Comparison of ENCODE assay signal across 34 cellular contexts in genomic region chr1:203711251-203712007, GRCh38. TPM values are rescaled to one million over a fixed set of nuclear protein-coding genes. Genes with fewer than 3 reads are reported as not detected.
DNase-seq lines count a peak whose midpoint lies in the region; ATAC-seq, FAIRE-seq and TF ChIP-seq lines count a peak whose summit lies in the region.
"Had no signal": no experiment of that assay in that cellular context is flagged by ENCODE, and none has a peak within 500 bp of the region (broad histone marks: within the 10 kb centered on the region; RNA-seq: fewer than 3 reads in every experiment).

No MANE protein-coding gene starts in this region.

- no peaks in the 10 kb centered on the region for H3K4me1 ChIP-seq in astrocyte (ENCODE audit: insufficient read depth, low read length)
- H3K4me1 ChIP-seq: esophagus muscularis mucosa had no signal

- peaks cover 6% of the 10 kb centered on the region for H3K4me1 Mint-ChIP-seq in activated CD4-positive, alpha-beta T cell treated with anti-CD3 and anti-CD28 coated beads for 36 hours
- H3K4me1 Mint-ChIP-seq in astrocyte (ENCODE audit: low read depth, unreplicated experiment) (no peaks in the 10 kb centered on the region), natural killer cell (no peaks in the 10 kb centered on the region)
- H3K4me1 Mint-ChIP-seq: activated naive CD4-positive, alpha-beta T cell treated with anti-CD3 and anti-CD28 coated beads, Interleukin-2, amount 10 ng/mL, durations not matched to agents 7 days and 5 days had no signal

- peak; percentile 18 for DNase-seq in activated CD4-positive, alpha-beta T cell treated with anti-CD3 and anti-CD28 coated beads for 36 hours
- no peak for DNase-seq in activated CD4-positive, alpha-beta T cell treated with anti-CD3 and anti-CD28 coated beads, Interleukin-2, amount 50 U/mL, for 1 hour
- DNase-seq in astrocyte (ENCODE audit: low read depth) (no peak), natural killer cell (no peak), putamen (ENCODE audit: low spot score) (no peak)
- DNase-seq in activated naive CD4-positive, alpha-beta T cell treated with Interleukin-2 at 50 U/mL for 16 hours = no peak
- DNase-seq: activated naive CD4-positive, alpha-beta T cell treated with anti-CD3 and anti-CD28 coated beads, Interleukin-2, amount 10 ng/mL, durations not matched to agents 7 days and 5 days; anterior cingulate cortex; caudate nucleus; CD4-positive, alpha-beta T cell; cortex of kidney; DMS153; foreskin keratinocyte; H7; left colon; NCI-H1105; NCI-H1930; NCI-H524 treated with DMSO at 0.1 percent for 48 hours; NK-92 treated with Interleukin-12 subunit alpha and Interleukin-12 subunit beta, amount 100 ng/mL, for 24 hours; PC-9; SHP77; T-helper 9 cell; trophoblast cell had no signal

- H3K9me3 ChIP-seq in astrocyte (ENCODE audit: insufficient read depth, low read depth, low read length) = no peaks in the 10 kb centered on the region
- H3K9me3 ChIP-seq: esophagus muscularis mucosa had no signal

- CTCF ChIA-PET in activated CD4-positive, alpha-beta T cell treated with anti-CD3 and anti-CD28 coated beads for 36 hours (lab: Charles Lee) = interaction anchor here (0.6 to 3.9 kb wide), 6 partner anchors 7 to 1593 kb away, joined by 3 to 20 read pairs (median 4); no protein-coding TSS in a partner anchor

- no peak for FAIRE-seq in astrocyte (lab: Jason Lieb, UNC)

- H3K27ac Mint-ChIP-seq in activated CD4-positive, alpha-beta T cell treated with anti-CD3 and anti-CD28 coated beads for 36 hours = no peak overlapping the region
- H3K27ac Mint-ChIP-seq in astrocyte (ENCODE audit: unreplicated experiment) (no peak overlapping the region), natural killer cell (peak overlapping the region; percentile 27 to 38)
- H3K27ac Mint-ChIP-seq: activated naive CD4-positive, alpha-beta T cell treated with anti-CD3 and anti-CD28 coated beads, Interleukin-2, amount 10 ng/mL, durations not matched to agents 7 days and 5 days; CD4-positive, alpha-beta T cell; memory B cell; progenitor cell of endocrine pancreas had no signal

- peaks cover 3% of the 10 kb centered on the region for H4K20me1 ChIP-seq in astrocyte (ENCODE audit: insufficient read depth, low read length)

- no peaks in the 10 kb centered on the region for H3K9me3 Mint-ChIP-seq in activated CD4-positive, alpha-beta T cell treated with anti-CD3 and anti-CD28 coated beads for 36 hours (ENCODE audit: low read depth)
- H3K9me3 Mint-ChIP-seq in astrocyte (ENCODE audit: unreplicated experiment) (no peaks in the 10 kb centered on the region), natural killer cell (no peaks in the 10 kb centered on the region)
- H3K9me3 Mint-ChIP-seq: activated naive CD4-positive, alpha-beta T cell treated with anti-CD3 and anti-CD28 coated beads, Interleukin-2, amount 10 ng/mL, durations not matched to agents 7 days and 5 days; CD4-positive, alpha-beta T cell; memory B cell had no signal

- POLR2A ChIA-PET in activated CD4-positive, alpha-beta T cell treated with anti-CD3 and anti-CD28 coated beads for 36 hours (lab: Charles Lee) = no interaction called here

- H3K36me3 Mint-ChIP-seq in activated CD4-positive, alpha-beta T cell treated with anti-CD3 and anti-CD28 coated beads for 36 hours (ENCODE audit: low read depth) = peaks cover 29% of the 10 kb centered on the region
- H3K36me3 Mint-ChIP-seq in astrocyte (ENCODE audit: low read depth, unreplicated experiment) = peaks cover 46% of the 10 kb centered on the region
- peaks cover 8% of the 10 kb centered on the region for H3K36me3 Mint-ChIP-seq in natural killer cell

- no peak overlapping the region for H3K4me3 ChIP-seq in astrocyte (ENCODE audit: insufficient read depth, low read depth, low read length)
- H3K4me3 ChIP-seq: esophagus muscularis mucosa, hepatocyte, PC-9 had no signal

- peak; percentile 5 for TF ChIP-seq CTCF in GM12873 (IDR thresholded peaks at IDR 0.05; ENCODE audit: insufficient read depth, low read depth, low read length, missing control alignments)
- TF ChIP-seq CTCF in astrocyte (IDR thresholded peaks at IDR 0.05; ENCODE audit: insufficient read depth, low read depth, low read length) = no peak
- TF ChIP-seq CTCF in natural killer cell (IDR thresholded peaks at IDR 0.05) = no peak

- H3K27ac ChIP-seq in astrocyte (ENCODE audit: low read depth, low read length) = no peak overlapping the region
- H3K27ac ChIP-seq: foreskin keratinocyte, hepatocyte, PC-9, VCaP had no signal

- H3K79me2 ChIP-seq in astrocyte (ENCODE audit: insufficient read depth, low read length) = no peaks in the 10 kb centered on the region
- H3K79me2 ChIP-seq: hepatocyte had no signal

- intact Hi-C loops in activated CD4-positive, alpha-beta T cell treated with anti-CD3 and anti-CD28 coated beads for 36 hours (cut with DNase I, micrococcal nuclease) = no loop called here
- intact Hi-C loops in natural killer cell (cut with micrococcal nuclease) = no loop called here

- no peak overlapping the region for H3K4me3 Mint-ChIP-seq in activated CD4-positive, alpha-beta T cell treated with anti-CD3 and anti-CD28 coated beads for 36 hours
- H3K4me3 Mint-ChIP-seq in astrocyte (ENCODE audit: unreplicated experiment) = peak overlapping the region; percentile 14
- no peak overlapping the region for H3K4me3 Mint-ChIP-seq in natural killer cell
- H3K4me3 Mint-ChIP-seq: activated naive CD4-positive, alpha-beta T cell treated with anti-CD3 and anti-CD28 coated beads, Interleukin-2, amount 10 ng/mL, durations not matched to agents 7 days and 5 days; CD4-positive, alpha-beta T cell; memory B cell had no signal

- no peaks in the 10 kb centered on the region for H3K27me3 ChIP-seq in astrocyte (ENCODE audit: insufficient read depth, low read length)
- H3K27me3 ChIP-seq: esophagus muscularis mucosa, foreskin keratinocyte, hepatocyte had no signal

- no peak overlapping the region for H3K4me2 ChIP-seq in astrocyte (ENCODE audit: low read length)
- H3K4me2 ChIP-seq: hepatocyte, PC-9 had no signal

- peak; percentile 82 for ATAC-seq in activated CD4-positive, alpha-beta T cell treated with anti-CD3 and anti-CD28 coated beads for 36 hours
- ATAC-seq in natural killer cell (no peak), HG02884 (IDR thresholded peaks at IDR 0.05; ENCODE audit: unreplicated experiment) (no peak)
- ATAC-seq: foreskin keratinocyte, left colon had no signal

- H2AFZ ChIP-seq in astrocyte (ENCODE audit: low read depth, low read length) = no peak overlapping the region
- H2AFZ ChIP-seq: hepatocyte, PC-9 had no signal

- peaks cover 54% of the 10 kb centered on the region for H3K36me3 ChIP-seq in astrocyte (ENCODE audit: insufficient read depth, low read length)

- H3K27me3 Mint-ChIP-seq in activated CD4-positive, alpha-beta T cell treated with anti-CD3 and anti-CD28 coated beads for 36 hours = no peaks in the 10 kb centered on the region
- H3K27me3 Mint-ChIP-seq in astrocyte (ENCODE audit: low read depth, unreplicated experiment) = no peaks in the 10 kb centered on the region
- H3K27me3 Mint-ChIP-seq in natural killer cell (ENCODE audit: low read depth in 2 of 2) = no peaks in the 10 kb centered on the region
- H3K27me3 Mint-ChIP-seq: activated naive CD4-positive, alpha-beta T cell treated with anti-CD3 and anti-CD28 coated beads, Interleukin-2, amount 10 ng/mL, durations not matched to agents 7 days and 5 days; CD4-positive, alpha-beta T cell; memory B cell; progenitor cell of endocrine pancreas had no signal

- no peak overlapping the region for H3K9ac ChIP-seq in astrocyte (ENCODE audit: low read length)

RNA-seq across cellular contexts. Expression of gene LAX1, which starts 53.6 kb away (rescaled TPM):
- total RNA-seq in activated CD4-positive, alpha-beta T cell treated with anti-CD3 and anti-CD28 coated beads for 36 hours = 10 to 100 TPM; 20.6 TPM
- not detected in 2 replicates for total RNA-seq in astrocyte
- 10 to 100 TPM; 33.8 to 48.2 (median 41.2) TPM for total RNA-seq in natural killer cell
- total RNA-seq: A172, H7, hepatocyte, HT1080, M059J, PC-9, progenitor cell of endocrine pancreas, skeletal muscle tissue had no signal

Comparison
In these comparisons a context has a peak if more than half of its experiments do, and no peak if none do; other contexts are left out.
1. H3K27ac Mint-ChIP-seq: peak in natural killer cell (2 of 2); none in activated CD4-positive, alpha-beta T cell treated with anti-CD3 and anti-CD28 coated beads for 36 hours (single experiment) and astrocyte (single experiment).
2. RNA of gene LAX1, which starts 53.6 kb away (total RNA-seq): 33.8 to 48.2 TPM in natural killer cell and 20.6 TPM in activated CD4-positive, alpha-beta T cell treated with anti-CD3 and anti-CD28 coated beads for 36 hours; not detected in astrocyte; every median in the first group is over 10 times any median in the second.